Comparison of ENCODE assay signal across 30 cellular contexts in genomic region chr13:109669234-109669612, GRCh38.
DNase-seq lines count a peak whose midpoint lies in the region; ATAC-seq and FAIRE-seq lines count a peak whose summit lies in the region.
"Had no signal": no experiment of that assay in that cellular context is flagged by ENCODE, and none has a peak within 500 bp of the region (broad histone marks: within the 10 kb centered on the region; RNA-seq: fewer than 3 reads in every experiment).

No MANE protein-coding gene starts in this region.

- no peak overlapping the region for H2BK5ac ChIP-seq in mesendoderm (ENCODE audit: low read length)

- no peak overlapping the region for H4K8ac ChIP-seq in mesendoderm (ENCODE audit: low read depth, low read length)

- no peak for FAIRE-seq in frontal cortex (lab: Jason Lieb, UNC)
- FAIRE-seq: colon, kidney had no signal

- H3K36me3 ChIP-seq in BLaER1 = no peaks in the 10 kb centered on the region
- H3K36me3 ChIP-seq in mesendoderm (ENCODE audit: control insufficient read depth, insufficient read depth, low read length) = no peaks in the 10 kb centered on the region
- H3K36me3 ChIP-seq: heart right ventricle had no signal

- H3K79me1 ChIP-seq in mesendoderm (ENCODE audit: low read length) = no peaks in the 10 kb centered on the region

- H3K4me3 ChIP-seq in BLaER1 (no peak overlapping the region), mesendoderm (ENCODE audit: low read length) (no peak overlapping the region)
- H3K4me3 ChIP-seq: heart right ventricle, lung had no signal

- no peaks in the 10 kb centered on the region for H3K79me2 ChIP-seq in mesendoderm (ENCODE audit: control insufficient read depth, insufficient read depth, low read length)
- H3K79me2 ChIP-seq: parathyroid adenoma had no signal

- H3K9me3 ChIP-seq in BLaER1 = 0 out of 2 replicates have a peak, but pooled peaks cover 13% of the 10 kb centered on the region
- H3K9me3 ChIP-seq: heart right ventricle, SK-N-SH had no signal

- WGBS in mesendoderm (ENCODE audit: extremely low coverage, insufficient coverage, low lambda C conversion rate) = no CpG with 5 or more reads among the region's 8 CpGs

- peak overlapping the region; percentile 58 for H3K4me2 ChIP-seq in BLaER1
- no peak overlapping the region for H3K4me2 ChIP-seq in mesendoderm (ENCODE audit: low read length)
- H3K4me2 ChIP-seq: SK-N-SH had no signal

- peak overlapping the region; percentile 43 for H3K18ac ChIP-seq in mesendoderm (ENCODE audit: low read length)

- no peak overlapping the region for H2BK15ac ChIP-seq in mesendoderm (replicated peaks; ENCODE audit: low read depth)

- H3K4me1 ChIP-seq in BLaER1 = peaks cover 34% of the 10 kb centered on the region
- peaks cover 8% of the 10 kb centered on the region for H3K4me1 ChIP-seq in mesendoderm (ENCODE audit: control insufficient read depth, low read depth, low read length)
- H3K4me1 ChIP-seq: parathyroid adenoma had no signal

- no peak overlapping the region for H2BK120ac ChIP-seq in mesendoderm (ENCODE audit: low read depth, low read length)

- H3K4ac ChIP-seq in mesendoderm (ENCODE audit: low read depth, low read length) = peak overlapping the region; percentile 1

- H3K27me3 ChIP-seq in BLaER1 (no peaks in the 10 kb centered on the region), mesendoderm (ENCODE audit: insufficient read depth, low read length, poor library complexity) (no peaks in the 10 kb centered on the region)

- H4K5ac ChIP-seq in mesendoderm (ENCODE audit: low read length) = no peak overlapping the region

- H3K56ac ChIP-seq in mesendoderm (ENCODE audit: low read length) = peak overlapping the region; percentile 77

- H4K20me1 ChIP-seq in BLaER1 = no peaks in the 10 kb centered on the region

- no peak overlapping the region for H3K9ac ChIP-seq in BLaER1
- no peak overlapping the region for H3K9ac ChIP-seq in mesendoderm (ENCODE audit: low read length)
- H3K9ac ChIP-seq: parathyroid adenoma, SK-N-SH had no signal

- ATAC-seq in GM19452 (IDR thresholded peaks at IDR 0.05; ENCODE audit: unreplicated experiment) = no peak
- ATAC-seq: activated T-helper 17 cell treated with anti-CD3 and anti-CD28 coated beads, Interleukin-2, amount 50 U/mL, for 72 hours had no signal

- H2AK5ac ChIP-seq in mesendoderm (ENCODE audit: low read length) = no peak overlapping the region

- DNase-seq in ELF-1 (ENCODE audit: low read depth, low spot score) (peak; percentile 27), caudate nucleus (lab: John Stamatoyannopoulos, UW) (no peak), mesendoderm (peak; percentile 48), frontal cortex (ENCODE audit: low spot score in 2 of 2) (no peak), midbrain (lab: John Stamatoyannopoulos, UW) (no peak), SW480 (ENCODE audit: low spot score) (no peak)
- DNase-seq: activated naive CD4-positive, alpha-beta T cell treated with anti-CD3 and anti-CD28 coated beads, Interleukin-2, amount 10 ng/mL, durations not matched to agents 7 days and 5 days; Calu3; DMS79; effector CD8-positive, alpha-beta T cell; erythroblast; GF-D8; heart right ventricle; HFFc6; kidney; NCI-H187 treated with DMSO at 0.1 percent for 48 hours; NCI-H2171 treated with DMSO at 0.1 percent for 48 hours; NCI-H510A treated with DMSO at 0.1 percent for 48 hours; NK-92 treated with Interleukin-12 subunit alpha and Interleukin-12 subunit beta, amount 100 ng/mL, for 24 hours; retina; stimulated activated CD4-positive, alpha-beta T cell treated with anti-CD3 and anti-CD28 coated beads, Interleukin-1b, Interleukin-23, amount 100 ng/mL, for 48 hours; stimulated activated naive CD4-positive, alpha-beta T cell treated with Interleukin-2 at 50 U/mL for 16 hours had no signal

- H3K23ac ChIP-seq in mesendoderm (ENCODE audit: low read length) = no peak overlapping the region

- H3K27ac ChIP-seq in BLaER1 = peak overlapping the region; percentile 61; the same call in 1 of the 2 replicates
- peak overlapping the region; percentile 39 for H3K27ac ChIP-seq in caudate nucleus (ENCODE audit: low read depth, low read length)
- no peak overlapping the region for H3K27ac ChIP-seq in mesendoderm (ENCODE audit: low read depth, low read length)
- H3K27ac ChIP-seq: C4-2B, heart right ventricle, parathyroid adenoma had no signal

Comparison
In these comparisons a context has a peak if more than half of its experiments do, and no peak if none do; other contexts are left out.
1. DNase-seq: peak in ELF-1 (single experiment) and mesendoderm (single experiment); none in caudate nucleus (0 of 61), frontal cortex (0 of 2), midbrain (single experiment) and SW480 (single experiment).